ENCODE assay signal across 25 cellular contexts in genomic region chr15:36779744-36780408, GRCh38.
"Had no signal": no experiment of that assay in that cellular context is flagged by ENCODE, and none has a peak within 500 bp of the region (broad histone marks: within the 10 kb centered on the region; RNA-seq: fewer than 3 reads in every experiment).

No MANE protein-coding gene starts in this region.

- H3K27me3 Mint-ChIP-seq: naive B cell had no signal

- H3K9me3 ChIP-seq: gastroesophageal sphincter, heart left ventricle, lower lobe of right lung, psoas muscle, sigmoid colon, stomach, thyroid gland, vagina had no signal

- H3K4me1 ChIP-seq: lower lobe of right lung, neural progenitor cell, psoas muscle, thyroid gland, vagina had no signal

- H3K27me3 ChIP-seq: dorsolateral prefrontal cortex, gastroesophageal sphincter, heart left ventricle, neural progenitor cell, sigmoid colon, stomach, thyroid gland, vagina had no signal

- H3K4me1 Mint-ChIP-seq: naive B cell, neural progenitor cell had no signal

- ATAC-seq: gastroesophageal sphincter; heart left ventricle; left cardiac atrium; left ventricle myocardium superior; lower lobe of right lung; psoas muscle; right cardiac atrium; stimulated activated effector memory CD8-positive, alpha-beta T cell treated with anti-CD3 and anti-CD28 coated beads, Interleukin-12 subunit alpha, Interleukin-12 subunit beta, amount 100 ng/mL, for 72 hours had no signal

- H3K27ac ChIP-seq: dorsolateral prefrontal cortex, gastroesophageal sphincter, lower lobe of right lung, neural progenitor cell, psoas muscle, sigmoid colon, stomach, thyroid gland, vagina had no signal

- H3K27ac Mint-ChIP-seq: naive B cell; neural progenitor cell; stimulated activated effector memory CD8-positive, alpha-beta T cell treated with anti-CD3 and anti-CD28 coated beads, Interleukin-12 subunit alpha, Interleukin-12 subunit beta, amount 100 ng/mL, for 72 hours had no signal

- H3K36me3 Mint-ChIP-seq: neural progenitor cell; stimulated activated effector memory CD8-positive, alpha-beta T cell treated with anti-CD3 and anti-CD28 coated beads, Interleukin-12 subunit alpha, Interleukin-12 subunit beta, amount 100 ng/mL, for 72 hours had no signal

- H3K4me2 ChIP-seq: neural progenitor cell had no signal

- H2AFZ ChIP-seq: neural progenitor cell had no signal

- H3K4me3 ChIP-seq: dorsolateral prefrontal cortex, gastroesophageal sphincter, heart left ventricle, lower lobe of right lung, neural progenitor cell, psoas muscle, sigmoid colon, stomach, thyroid gland, vagina had no signal

- H3K9ac ChIP-seq: neural progenitor cell had no signal

- H3K9me3 Mint-ChIP-seq: naive B cell; nephron; neural progenitor cell; stimulated activated effector memory CD8-positive, alpha-beta T cell treated with anti-CD3 and anti-CD28 coated beads, Interleukin-12 subunit alpha, Interleukin-12 subunit beta, amount 100 ng/mL, for 72 hours had no signal

- FAIRE-seq: colon, islet of Langerhans had no signal

- H3K36me3 ChIP-seq: gastroesophageal sphincter, lower lobe of right lung, neural progenitor cell, sigmoid colon, stomach, thyroid gland, vagina had no signal

- DNase-seq: dorsolateral prefrontal cortex; effector CD4-positive, alpha-beta T cell; foreskin fibroblast; heart left ventricle; hippocampal formation; left cardiac atrium; left ventricle myocardium superior; lower lobe of right lung; naive B cell; psoas muscle; right cardiac atrium; sigmoid colon; stimulated activated CD4-positive, alpha-beta T cell treated with anti-CD3 and anti-CD28 coated beads, Interleukin-2, amount 100 ng/mL, for 24 hours; stimulated activated CD4-positive, alpha-beta T cell treated with anti-CD3 and anti-CD28 coated beads, Interleukin-4, amount 100 ng/mL, for 24 hours; stimulated activated naive CD4-positive, alpha-beta T cell treated with Interleukin-2 at 50 U/mL for 16 hours; stomach; thyroid gland; trophoblast cell had no signal

- H3K4me3 Mint-ChIP-seq: naive B cell; nephron; neural progenitor cell; stimulated activated effector memory CD8-positive, alpha-beta T cell treated with anti-CD3 and anti-CD28 coated beads, Interleukin-12 subunit alpha, Interleukin-12 subunit beta, amount 100 ng/mL, for 72 hours had no signal
